21 cellular contexts compared by ENCODE assay signal in the genomic region with DNA sequence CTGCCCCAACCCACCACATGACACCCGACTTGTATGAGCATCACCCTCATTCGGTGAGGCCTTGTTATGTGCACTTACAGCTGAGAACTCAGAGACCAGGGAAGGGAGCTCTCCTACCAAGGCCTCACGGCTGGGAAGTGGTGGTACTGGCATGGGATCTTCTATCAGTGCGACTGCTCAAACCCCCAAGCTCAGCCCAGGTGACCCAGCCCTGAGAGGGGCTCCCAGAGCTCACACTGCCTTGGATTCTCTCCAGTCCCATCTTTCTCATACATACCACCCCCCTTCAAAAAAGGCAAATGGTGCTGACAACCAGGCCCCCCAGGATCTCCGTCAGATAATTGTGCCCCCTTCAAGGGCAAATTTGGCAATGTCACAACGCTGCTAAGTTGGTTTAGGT. TPM values are rescaled to one million over a fixed set of nuclear protein-coding genes. Genes with fewer than 3 reads are reported as not detected.
"Had no signal": no experiment of that assay in that cellular context is flagged by ENCODE, and none has a peak within 500 bp of the region (broad histone marks: within the 10 kb centered on the region; RNA-seq: fewer than 3 reads in every experiment).

No MANE protein-coding gene starts in this region.

- ATAC-seq: activated T-cell treated with anti-CD3 and anti-CD28 coated beads, Interleukin-2, amount 50 U/mL, for 4 hours; SK-N-SH treated with all-trans-retinoic acid at 6 μM for 48 hours had no signal

- DNase-seq: activated CD4-positive, alpha-beta memory T cell treated with anti-CD3 and anti-CD28 coated beads for 36 hours; activated CD4-positive, alpha-beta T cell treated with anti-CD3 and anti-CD28 coated beads, Interleukin-2, amount 10 ng/mL, durations not matched to agents 7 days and 5 days; activated CD4-positive, CD25-positive, alpha-beta regulatory T cell; activated CD8-positive, alpha-beta memory T cell treated with anti-CD3 and anti-CD28 coated beads for 24 hours; activated gamma-delta T cell treated with Interleukin-2 at 50 U/mL for 16 hours; activated naive CD4-positive, alpha-beta T cell treated with anti-CD3 and anti-CD28 coated beads, Interleukin-2, amount 50 U/mL, for 16 hours; activated T-cell treated with anti-CD3 and anti-CD28 coated beads, Interleukin-2, amount 50 U/mL, for 4 hours; aorta; central memory CD4-positive, alpha-beta T cell; MM.1S; NCI-H1105; NCI-H1436; NCI-H1694 treated with DMSO at 0.1 percent for 48 hours; NCI-H2081; NCI-H510A treated with DMSO at 0.1 percent for 48 hours; NCI-H69; NK-92 treated with Interleukin-12 subunit alpha and Interleukin-12 subunit beta, amount 100 ng/mL, for 24 hours; SHP77 had no signal

- H3K27ac ChIP-seq: SJSA1 had no signal

RNA-seq across cellular contexts. Expression of a gene that starts 0.8 kb away (rescaled TPM):
- total RNA-seq: activated CD4-positive, alpha-beta memory T cell treated with anti-CD3 and anti-CD28 coated beads for 36 hours; activated CD4-positive, alpha-beta T cell treated with anti-CD3 and anti-CD28 coated beads, Interleukin-2, amount 10 ng/mL, durations not matched to agents 7 days and 5 days; activated T-cell treated with anti-CD3 and anti-CD28 coated beads, Interleukin-2, amount 50 U/mL, for 4 hours; aorta; breast epithelium; SJSA1 had no signal

RNA-seq across cellular contexts. Expression of a gene that starts 19.0 kb away (rescaled TPM):
- total RNA-seq: activated CD4-positive, alpha-beta T cell treated with anti-CD3 and anti-CD28 coated beads, Interleukin-2, amount 10 ng/mL, durations not matched to agents 7 days and 5 days; activated T-cell treated with anti-CD3 and anti-CD28 coated beads, Interleukin-2, amount 50 U/mL, for 4 hours; SJSA1 had no signal

RNA-seq across cellular contexts. Expression of a gene that starts 47.5 kb away (rescaled TPM):
- total RNA-seq: SJSA1 had no signal

RNA-seq across cellular contexts. Expression of a gene that starts 48.0 kb away (rescaled TPM):
- total RNA-seq: activated CD4-positive, alpha-beta T cell treated with anti-CD3 and anti-CD28 coated beads, Interleukin-2, amount 10 ng/mL, durations not matched to agents 7 days and 5 days; activated T-cell treated with anti-CD3 and anti-CD28 coated beads, Interleukin-2, amount 50 U/mL, for 4 hours; SJSA1 had no signal
